ENCODE assay signal across 8 cellular contexts in genomic region chr7:134420509-134421125, GRCh38. TPM values are rescaled to one million over a fixed set of nuclear protein-coding genes. Genes with fewer than 3 reads are reported as not detected.
DNase-seq lines count a peak whose midpoint lies in the region; ATAC-seq and TF ChIP-seq lines count a peak whose summit lies in the region.

No MANE protein-coding gene starts in this region.

- H3K4me1 ChIP-seq in GM23338 (ENCODE audit: insufficient read depth), result no peaks in the 10 kb centered on the region

- no peak overlapping the region for H3K27ac Mint-ChIP-seq in GM23338
- H3K27ac Mint-ChIP-seq in stimulated activated memory B cell treated with anti-CD40 and anti-IgM and Interleukin-4, amounts not matched to agents 10 μg/mL and 1 μg/mL and 100 μg/mL, for 72 hours, result no peak overlapping the region
- H3K27ac Mint-ChIP-seq in effector memory CD8-positive, alpha-beta T cell, result no peak overlapping the region

- DNase-seq in AG08395 (ENCODE audit: low spot score) (peak; percentile 82), GM23338 (ENCODE audit: low spot score) (peak; percentile 82), NCI-H748 treated with DMSO at 0.1 percent for 48 hours (lab: John Stamatoyannopoulos, UW) (peak; percentile 45), dermis microvascular lymphatic vessel endothelial cell (ENCODE audit: low read depth in 2 of 2) (peak; percentile 65 to 77), lung microvascular endothelial cell (ENCODE audit: low read depth in 2 of 2) (peak; percentile 75 to 83)
- DNase-seq in NK-92 treated with Interleukin-12 subunit alpha and Interleukin-12 subunit beta, amount 100 ng/mL, for 24 hours (lab: John Stamatoyannopoulos, UW), result no peak
- no peak for DNase-seq in effector memory CD8-positive, alpha-beta T cell

- H3K79me2 ChIP-seq in GM23338 (replicated peaks; ENCODE audit: insufficient read depth), result no peaks in the 10 kb centered on the region

- H3K36me3 Mint-ChIP-seq in GM23338 (ENCODE audit: low read depth), result no peaks in the 10 kb centered on the region
- no peaks in the 10 kb centered on the region for H3K36me3 Mint-ChIP-seq in stimulated activated memory B cell treated with anti-CD40 and anti-IgM and Interleukin-4, amounts not matched to agents 10 μg/mL and 1 μg/mL and 100 μg/mL, for 72 hours
- no peaks in the 10 kb centered on the region for H3K36me3 Mint-ChIP-seq in effector memory CD8-positive, alpha-beta T cell (ENCODE audit: insufficient read depth)

- H3K4me2 ChIP-seq in GM23338, result no peak overlapping the region

- no peak overlapping the region for H3K4me3 Mint-ChIP-seq in GM23338
- H3K4me3 Mint-ChIP-seq in stimulated activated memory B cell treated with anti-CD40 and anti-IgM and Interleukin-4, amounts not matched to agents 10 μg/mL and 1 μg/mL and 100 μg/mL, for 72 hours, result no peak overlapping the region
- no peak overlapping the region for H3K4me3 Mint-ChIP-seq in effector memory CD8-positive, alpha-beta T cell

- peak; percentile 93 for ATAC-seq in GM23338
- ATAC-seq in stimulated activated memory B cell treated with anti-CD40 and anti-IgM and Interleukin-4, amounts not matched to agents 10 μg/mL and 1 μg/mL and 100 μg/mL, for 72 hours, result no peak
- no peak for ATAC-seq in effector memory CD8-positive, alpha-beta T cell (replicated peaks)

- H3K27me3 ChIP-seq in GM23338 (ENCODE audit: insufficient read depth), result no peaks in the 10 kb centered on the region

- H3K9me3 Mint-ChIP-seq in GM23338, result no peaks in the 10 kb centered on the region
- H3K9me3 Mint-ChIP-seq in stimulated activated memory B cell treated with anti-CD40 and anti-IgM and Interleukin-4, amounts not matched to agents 10 μg/mL and 1 μg/mL and 100 μg/mL, for 72 hours, result no peaks in the 10 kb centered on the region
- no peaks in the 10 kb centered on the region for H3K9me3 Mint-ChIP-seq in effector memory CD8-positive, alpha-beta T cell

- H3K4me3 ChIP-seq in GM23338, result no peak overlapping the region

- H3K27me3 Mint-ChIP-seq in GM23338 (ENCODE audit: insufficient read depth, low read depth, poor library complexity), result peaks cover 3% of the 10 kb centered on the region
- H3K27me3 Mint-ChIP-seq in stimulated activated memory B cell treated with anti-CD40 and anti-IgM and Interleukin-4, amounts not matched to agents 10 μg/mL and 1 μg/mL and 100 μg/mL, for 72 hours, result peaks cover 17% of the 10 kb centered on the region
- H3K27me3 Mint-ChIP-seq in effector memory CD8-positive, alpha-beta T cell, result peaks cover 14 to 31% of the 10 kb centered on the region in 2 donors

- no peaks in the 10 kb centered on the region for H3F3A ChIP-seq in GM23338 (replicated peaks; ENCODE audit: low read depth)

- H3K36me3 ChIP-seq in GM23338 (ENCODE audit: insufficient read depth), result no peaks in the 10 kb centered on the region

- TF ChIP-seq CTCF in GM23338 (conservative IDR thresholded peaks at IDR 0.05; ENCODE audit: low read depth in 2 of 2), result peak; percentile 90 to 91

- no peaks in the 10 kb centered on the region for H4K20me1 ChIP-seq in GM23338 (replicated peaks; ENCODE audit: insufficient read depth)

- H3K27ac ChIP-seq in GM23338 (ENCODE audit: low read depth), result no peak overlapping the region

- no peak overlapping the region for H2AFZ ChIP-seq in GM23338

- peaks cover under 1% of the 10 kb centered on the region for H3K9me2 ChIP-seq in GM23338 (ENCODE audit: insufficient read depth)

- H3K4me1 Mint-ChIP-seq in GM23338, result peaks cover 11% of the 10 kb centered on the region
- no peaks in the 10 kb centered on the region for H3K4me1 Mint-ChIP-seq in stimulated activated memory B cell treated with anti-CD40 and anti-IgM and Interleukin-4, amounts not matched to agents 10 μg/mL and 1 μg/mL and 100 μg/mL, for 72 hours
- H3K4me1 Mint-ChIP-seq in effector memory CD8-positive, alpha-beta T cell (ENCODE audit: low read depth in 2 of 2), result peaks cover 0 to 4% of the 10 kb centered on the region in 2 donors

TF ChIP-seq in GM23338, 12 proteins besides CTCF, POLR2A, EP300 and RAD21 (continues in another document):
- TF ChIP-seq CREB1 (CRISPR knock-in tag; IDR thresholded peaks at IDR 0.05; ENCODE audit: low read depth) (no peak), POLR2AphosphoS5 (IDR thresholded peaks at IDR 0.05; ENCODE audit: low read depth) (no peak), EZH2phosphoT487 (IDR thresholded peaks at IDR 0.05; ENCODE audit: unreplicated experiment) (no peak), ZNF114 (CRISPR knock-in tag; IDR thresholded peaks at IDR 0.05) (no peak), EZH2 (IDR thresholded peaks at IDR 0.05; ENCODE audit: low read depth, unreplicated experiment) (no peak), NANOG (IDR thresholded peaks at IDR 0.05; ENCODE audit: borderline replicate concordance) (no peak), JUNB (IDR thresholded peaks at IDR 0.05; ENCODE audit: unreplicated experiment) (no peak), STAT1 (IDR thresholded peaks at IDR 0.05; ENCODE audit: unreplicated experiment) (no peak), ETS1 (IDR thresholded peaks at IDR 0.05) (no peak), ZNF331 (CRISPR knock-in tag; IDR thresholded peaks at IDR 0.05; ENCODE audit: low read depth) (no peak)
- TF ChIP-seq, protein P1, sequence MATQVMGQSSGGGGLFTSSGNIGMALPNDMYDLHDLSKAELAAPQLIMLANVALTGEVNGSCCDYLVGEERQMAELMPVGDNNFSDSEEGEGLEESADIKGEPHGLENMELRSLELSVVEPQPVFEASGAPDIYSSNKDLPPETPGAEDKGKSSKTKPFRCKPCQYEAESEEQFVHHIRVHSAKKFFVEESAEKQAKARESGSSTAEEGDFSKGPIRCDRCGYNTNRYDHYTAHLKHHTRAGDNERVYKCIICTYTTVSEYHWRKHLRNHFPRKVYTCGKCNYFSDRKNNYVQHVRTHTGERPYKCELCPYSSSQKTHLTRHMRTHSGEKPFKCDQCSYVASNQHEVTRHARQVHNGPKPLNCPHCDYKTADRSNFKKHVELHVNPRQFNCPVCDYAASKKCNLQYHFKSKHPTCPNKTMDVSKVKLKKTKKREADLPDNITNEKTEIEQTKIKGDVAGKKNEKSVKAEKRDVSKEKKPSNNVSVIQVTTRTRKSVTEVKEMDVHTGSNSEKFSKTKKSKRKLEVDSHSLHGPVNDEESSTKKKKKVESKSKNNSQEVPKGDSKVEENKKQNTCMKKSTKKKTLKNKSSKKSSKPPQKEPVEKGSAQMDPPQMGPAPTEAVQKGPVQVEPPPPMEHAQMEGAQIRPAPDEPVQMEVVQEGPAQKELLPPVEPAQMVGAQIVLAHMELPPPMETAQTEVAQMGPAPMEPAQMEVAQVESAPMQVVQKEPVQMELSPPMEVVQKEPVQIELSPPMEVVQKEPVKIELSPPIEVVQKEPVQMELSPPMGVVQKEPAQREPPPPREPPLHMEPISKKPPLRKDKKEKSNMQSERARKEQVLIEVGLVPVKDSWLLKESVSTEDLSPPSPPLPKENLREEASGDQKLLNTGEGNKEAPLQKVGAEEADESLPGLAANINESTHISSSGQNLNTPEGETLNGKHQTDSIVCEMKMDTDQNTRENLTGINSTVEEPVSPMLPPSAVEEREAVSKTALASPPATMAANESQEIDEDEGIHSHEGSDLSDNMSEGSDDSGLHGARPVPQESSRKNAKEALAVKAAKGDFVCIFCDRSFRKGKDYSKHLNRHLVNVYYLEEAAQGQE (IDR thresholded peaks at IDR 0.05; ENCODE audit: unreplicated experiment), result no peak

RNA-seq across cellular contexts. Expression of gene AKR1B1, which starts 38.3 kb away (rescaled TPM):
- total RNA-seq in GM23338 (2014; rRNA removed; shearing (Covaris generic)), result 132 and 153 TPM in 2 replicates
- 138 and 154 TPM in 2 replicates for polyA plus RNA-seq in GM23338 (2016; fragmentation: Nextera tagmentation; extraction: Ambion mirVana)
- total RNA-seq in dermis microvascular lymphatic vessel endothelial cell (34.4 and 48.3 TPM in 2 replicates), lung microvascular endothelial cell (12.3 and 50.6 TPM in 2 replicates)

Comparison
In these comparisons a context has a peak if more than half of its experiments do, and no peak if none do; other contexts are left out.
1. DNase-seq: peak in AG08395 (single experiment), GM23338 (single experiment), NCI-H748 treated with DMSO at 0.1 percent for 48 hours (single experiment), dermis microvascular lymphatic vessel endothelial cell (2 of 2) and lung microvascular endothelial cell (2 of 2); none in NK-92 treated with Interleukin-12 subunit alpha and Interleukin-12 subunit beta, amount 100 ng/mL, for 24 hours (single experiment) and effector memory CD8-positive, alpha-beta T cell (0 of 3).